In genomic region chr7:24284699-24285506, GRCh38 we compare ENCODE assay signal across 12 cellular contexts. TPM values are rescaled to one million over a fixed set of nuclear protein-coding genes. Genes with fewer than 3 reads are reported as not detected.
DNase-seq lines count a peak whose midpoint lies in the region; ATAC-seq and TF ChIP-seq lines count a peak whose summit lies in the region.
"Had no signal": no experiment of that assay in that cellular context is flagged by ENCODE, and none has a peak within 500 bp of the region (broad histone marks: within the 10 kb centered on the region; RNA-seq: fewer than 3 reads in every experiment).

No MANE protein-coding gene starts in this region.

- intact Hi-C loops in activated CD4-positive, alpha-beta T cell treated with anti-CD3 and anti-CD28 coated beads, Interleukin-2, amount 10 ng/mL, durations not matched to agents 24 days and 14 days (cut with micrococcal nuclease): loop anchor here (10.0 kb wide), 3 partner anchors 290 to 1570 kb away; partner anchors contain the start of gene PALS2
- intact Hi-C loops in dorsolateral prefrontal cortex (cut with DNase I): no loop called here

- H3K27me3 ChIP-seq in WERI-Rb-1 (ENCODE audit: insufficient read depth, low read depth, severe bottlenecking): peaks cover 27% of the 10 kb centered on the region
- peaks cover 0 to 97% (median 59%) of the 10 kb centered on the region in 45 donors for H3K27me3 ChIP-seq in dorsolateral prefrontal cortex
- H3K27me3 ChIP-seq: testis had no signal

- no peaks in the 10 kb centered on the region for H3K36me3 Mint-ChIP-seq in activated CD4-positive, alpha-beta T cell treated with anti-CD3 and anti-CD28 coated beads, Interleukin-2, amount 10 ng/mL, durations not matched to agents 24 days and 14 days (ENCODE audit: low read depth)
- H3K36me3 Mint-ChIP-seq in stimulated activated memory B cell treated with anti-CD40 and anti-IgM and Interleukin-4, amounts not matched to agents 10 μg/mL and 1 μg/mL and 100 μg/mL, for 72 hours: no peaks in the 10 kb centered on the region

- DNase-seq in activated CD4-positive, alpha-beta T cell treated with anti-CD3 and anti-CD28 coated beads, Interleukin-2, amount 10 ng/mL, durations not matched to agents 24 days and 14 days: no peak
- no peak for DNase-seq in activated CD4-positive, alpha-beta T cell treated with anti-CD3 and anti-CD28 coated beads, Interleukin-2, amount 50 U/mL, for 1 hour
- DNase-seq in WERI-Rb-1: peak; percentile 16
- peak; percentile 56 for DNase-seq in islet precursor cell
- no peak for DNase-seq in foreskin fibroblast
- no peak for DNase-seq in dorsolateral prefrontal cortex
- DNase-seq in SIG-M5 treated with dmso at 0.1 percent for 504 hours (lab: John Stamatoyannopoulos, UW; ENCODE audit: unreplicated experiment): no peak
- DNase-seq: KG1, NCI-H82, testis had no signal

- H3K27ac Mint-ChIP-seq in activated CD4-positive, alpha-beta T cell treated with anti-CD3 and anti-CD28 coated beads, Interleukin-2, amount 10 ng/mL, durations not matched to agents 24 days and 14 days: no peak overlapping the region
- H3K27ac Mint-ChIP-seq in stimulated activated memory B cell treated with anti-CD40 and anti-IgM and Interleukin-4, amounts not matched to agents 10 μg/mL and 1 μg/mL and 100 μg/mL, for 72 hours: no peak overlapping the region

- H3K9me3 ChIP-seq in WERI-Rb-1 (ENCODE audit: severe bottlenecking): peaks cover 10% of the 10 kb centered on the region
- H3K9me3 ChIP-seq: testis had no signal

- no peak overlapping the region for H3K27ac ChIP-seq in WERI-Rb-1
- no peak overlapping the region for H3K27ac ChIP-seq in dorsolateral prefrontal cortex
- H3K27ac ChIP-seq: testis had no signal

- H3K4me1 Mint-ChIP-seq in activated CD4-positive, alpha-beta T cell treated with anti-CD3 and anti-CD28 coated beads, Interleukin-2, amount 10 ng/mL, durations not matched to agents 24 days and 14 days: peaks cover 4% of the 10 kb centered on the region
- H3K4me1 Mint-ChIP-seq in stimulated activated memory B cell treated with anti-CD40 and anti-IgM and Interleukin-4, amounts not matched to agents 10 μg/mL and 1 μg/mL and 100 μg/mL, for 72 hours: peaks cover 24% of the 10 kb centered on the region

- no peak for ATAC-seq in stimulated activated memory B cell treated with anti-CD40 and anti-IgM and Interleukin-4, amounts not matched to agents 10 μg/mL and 1 μg/mL and 100 μg/mL, for 72 hours
- ATAC-seq: activated CD4-positive, CD25-positive, alpha-beta regulatory T cell treated with anti-CD3 and anti-CD28 coated beads, Interleukin-2, amount 50 U/mL, for 24 hours had no signal

- no peaks in the 10 kb centered on the region for H3K9me3 Mint-ChIP-seq in activated CD4-positive, alpha-beta T cell treated with anti-CD3 and anti-CD28 coated beads, Interleukin-2, amount 10 ng/mL, durations not matched to agents 24 days and 14 days
- H3K9me3 Mint-ChIP-seq in stimulated activated memory B cell treated with anti-CD40 and anti-IgM and Interleukin-4, amounts not matched to agents 10 μg/mL and 1 μg/mL and 100 μg/mL, for 72 hours: no peaks in the 10 kb centered on the region

- peaks cover 61% of the 10 kb centered on the region for H3K27me3 Mint-ChIP-seq in activated CD4-positive, alpha-beta T cell treated with anti-CD3 and anti-CD28 coated beads, Interleukin-2, amount 10 ng/mL, durations not matched to agents 24 days and 14 days
- peaks cover 42% of the 10 kb centered on the region for H3K27me3 Mint-ChIP-seq in stimulated activated memory B cell treated with anti-CD40 and anti-IgM and Interleukin-4, amounts not matched to agents 10 μg/mL and 1 μg/mL and 100 μg/mL, for 72 hours

- H3K4me3 ChIP-seq in WERI-Rb-1 (ENCODE audit: low read depth, low read length) (peak overlapping the region; percentile 56), foreskin fibroblast (ENCODE audit: low read depth in 1 of 2, low read length in 2 of 2) (no peak overlapping the region), dorsolateral prefrontal cortex (peak overlapping the region in 28 of 59 donors; percentile 7 to 52 (median 31))

- no peak for TF ChIP-seq CTCF in WERI-Rb-1 (IDR thresholded peaks at IDR 0.05; ENCODE audit: low read depth, low read length)
- no peak for TF ChIP-seq CTCF in foreskin fibroblast (IDR thresholded peaks at IDR 0.05; ENCODE audit: low read depth, low read length)
- no peak for TF ChIP-seq CTCF in dorsolateral prefrontal cortex (IDR thresholded peaks at IDR 0.05 in 54 of 56, conservative IDR thresholded peaks at IDR 0.05 in 2 of 56; ENCODE audit: low read depth in 1 of 56, partially characterized antibody in 56 of 56)

- no peaks in the 10 kb centered on the region for H3K36me3 ChIP-seq in WERI-Rb-1

- peak overlapping the region; percentile 35 for H3K4me3 Mint-ChIP-seq in activated CD4-positive, alpha-beta T cell treated with anti-CD3 and anti-CD28 coated beads, Interleukin-2, amount 10 ng/mL, durations not matched to agents 24 days and 14 days
- H3K4me3 Mint-ChIP-seq in stimulated activated memory B cell treated with anti-CD40 and anti-IgM and Interleukin-4, amounts not matched to agents 10 μg/mL and 1 μg/mL and 100 μg/mL, for 72 hours: peak overlapping the region; percentile 64

RNA-seq across cellular contexts. Expression of gene NPY, which starts 0.9 kb away (rescaled TPM):
- total RNA-seq in activated CD4-positive, alpha-beta T cell treated with anti-CD3 and anti-CD28 coated beads, Interleukin-2, amount 10 ng/mL, durations not matched to agents 24 days and 14 days: not detected in 2 replicates
- 100 to 1,000 TPM in 3 of 120 experiments, 10 to 100 TPM in 116, 1 to 10 TPM in 1; 4.4 to 107 (median 39.8) TPM for total RNA-seq in dorsolateral prefrontal cortex
- total RNA-seq: testis had no signal

Comparison
In these comparisons a context has a peak if more than half of its experiments do, and no peak if none do; other contexts are left out.
1. DNase-seq: peak in WERI-Rb-1 (single experiment) and islet precursor cell (single experiment); none in activated CD4-positive, alpha-beta T cell treated with anti-CD3 and anti-CD28 coated beads, Interleukin-2, amount 10 ng/mL, durations not matched to agents 24 days and 14 days (single experiment), activated CD4-positive, alpha-beta T cell treated with anti-CD3 and anti-CD28 coated beads, Interleukin-2, amount 50 U/mL, for 1 hour (single experiment), foreskin fibroblast (0 of 2), dorsolateral prefrontal cortex (0 of 10) and SIG-M5 treated with dmso at 0.1 percent for 504 hours (single experiment).